1 cellular context compared by ENCODE assay signal in the genomic region with DNA sequence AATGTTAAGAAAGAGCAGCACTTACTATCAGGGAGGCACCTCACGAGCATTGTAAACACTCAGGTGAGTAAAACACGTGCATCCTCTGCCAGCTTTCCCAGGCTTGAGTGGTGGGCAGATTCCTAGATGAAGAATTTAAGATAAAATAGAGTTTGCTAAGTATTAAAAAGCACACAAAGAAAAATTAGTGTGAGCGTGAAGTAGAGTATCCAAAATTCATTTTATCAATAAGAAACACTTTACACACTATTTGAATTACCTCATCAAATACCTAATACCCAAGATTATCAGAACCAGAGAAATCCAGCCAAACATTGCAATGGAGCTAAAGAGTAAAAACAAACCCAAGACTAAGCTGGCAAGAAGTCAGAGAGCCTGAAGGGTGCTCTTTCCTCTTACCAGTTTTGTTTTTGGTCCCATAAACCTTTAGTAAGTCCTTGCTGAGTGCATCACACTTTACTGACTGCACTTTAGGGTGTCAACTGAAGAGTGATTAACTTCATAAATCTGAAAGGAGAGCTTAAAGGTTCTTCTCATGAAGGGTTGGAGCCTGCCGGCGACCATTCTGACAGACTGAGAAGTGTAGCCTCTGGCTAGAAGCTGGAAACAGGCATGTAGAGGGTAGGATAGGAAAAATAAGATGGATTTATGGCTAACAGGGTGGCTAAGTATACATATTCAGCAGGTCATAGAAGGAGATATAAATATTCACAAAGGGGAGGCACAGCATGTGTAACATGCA.
TF ChIP-seq lines count a peak whose summit lies in the region.

No MANE protein-coding gene starts in this region.

TF ChIP-seq in GM23338, 12 proteins besides CTCF, POLR2A, EP300 and RAD21 (continued from another document):
- TF ChIP-seq, protein P1, sequence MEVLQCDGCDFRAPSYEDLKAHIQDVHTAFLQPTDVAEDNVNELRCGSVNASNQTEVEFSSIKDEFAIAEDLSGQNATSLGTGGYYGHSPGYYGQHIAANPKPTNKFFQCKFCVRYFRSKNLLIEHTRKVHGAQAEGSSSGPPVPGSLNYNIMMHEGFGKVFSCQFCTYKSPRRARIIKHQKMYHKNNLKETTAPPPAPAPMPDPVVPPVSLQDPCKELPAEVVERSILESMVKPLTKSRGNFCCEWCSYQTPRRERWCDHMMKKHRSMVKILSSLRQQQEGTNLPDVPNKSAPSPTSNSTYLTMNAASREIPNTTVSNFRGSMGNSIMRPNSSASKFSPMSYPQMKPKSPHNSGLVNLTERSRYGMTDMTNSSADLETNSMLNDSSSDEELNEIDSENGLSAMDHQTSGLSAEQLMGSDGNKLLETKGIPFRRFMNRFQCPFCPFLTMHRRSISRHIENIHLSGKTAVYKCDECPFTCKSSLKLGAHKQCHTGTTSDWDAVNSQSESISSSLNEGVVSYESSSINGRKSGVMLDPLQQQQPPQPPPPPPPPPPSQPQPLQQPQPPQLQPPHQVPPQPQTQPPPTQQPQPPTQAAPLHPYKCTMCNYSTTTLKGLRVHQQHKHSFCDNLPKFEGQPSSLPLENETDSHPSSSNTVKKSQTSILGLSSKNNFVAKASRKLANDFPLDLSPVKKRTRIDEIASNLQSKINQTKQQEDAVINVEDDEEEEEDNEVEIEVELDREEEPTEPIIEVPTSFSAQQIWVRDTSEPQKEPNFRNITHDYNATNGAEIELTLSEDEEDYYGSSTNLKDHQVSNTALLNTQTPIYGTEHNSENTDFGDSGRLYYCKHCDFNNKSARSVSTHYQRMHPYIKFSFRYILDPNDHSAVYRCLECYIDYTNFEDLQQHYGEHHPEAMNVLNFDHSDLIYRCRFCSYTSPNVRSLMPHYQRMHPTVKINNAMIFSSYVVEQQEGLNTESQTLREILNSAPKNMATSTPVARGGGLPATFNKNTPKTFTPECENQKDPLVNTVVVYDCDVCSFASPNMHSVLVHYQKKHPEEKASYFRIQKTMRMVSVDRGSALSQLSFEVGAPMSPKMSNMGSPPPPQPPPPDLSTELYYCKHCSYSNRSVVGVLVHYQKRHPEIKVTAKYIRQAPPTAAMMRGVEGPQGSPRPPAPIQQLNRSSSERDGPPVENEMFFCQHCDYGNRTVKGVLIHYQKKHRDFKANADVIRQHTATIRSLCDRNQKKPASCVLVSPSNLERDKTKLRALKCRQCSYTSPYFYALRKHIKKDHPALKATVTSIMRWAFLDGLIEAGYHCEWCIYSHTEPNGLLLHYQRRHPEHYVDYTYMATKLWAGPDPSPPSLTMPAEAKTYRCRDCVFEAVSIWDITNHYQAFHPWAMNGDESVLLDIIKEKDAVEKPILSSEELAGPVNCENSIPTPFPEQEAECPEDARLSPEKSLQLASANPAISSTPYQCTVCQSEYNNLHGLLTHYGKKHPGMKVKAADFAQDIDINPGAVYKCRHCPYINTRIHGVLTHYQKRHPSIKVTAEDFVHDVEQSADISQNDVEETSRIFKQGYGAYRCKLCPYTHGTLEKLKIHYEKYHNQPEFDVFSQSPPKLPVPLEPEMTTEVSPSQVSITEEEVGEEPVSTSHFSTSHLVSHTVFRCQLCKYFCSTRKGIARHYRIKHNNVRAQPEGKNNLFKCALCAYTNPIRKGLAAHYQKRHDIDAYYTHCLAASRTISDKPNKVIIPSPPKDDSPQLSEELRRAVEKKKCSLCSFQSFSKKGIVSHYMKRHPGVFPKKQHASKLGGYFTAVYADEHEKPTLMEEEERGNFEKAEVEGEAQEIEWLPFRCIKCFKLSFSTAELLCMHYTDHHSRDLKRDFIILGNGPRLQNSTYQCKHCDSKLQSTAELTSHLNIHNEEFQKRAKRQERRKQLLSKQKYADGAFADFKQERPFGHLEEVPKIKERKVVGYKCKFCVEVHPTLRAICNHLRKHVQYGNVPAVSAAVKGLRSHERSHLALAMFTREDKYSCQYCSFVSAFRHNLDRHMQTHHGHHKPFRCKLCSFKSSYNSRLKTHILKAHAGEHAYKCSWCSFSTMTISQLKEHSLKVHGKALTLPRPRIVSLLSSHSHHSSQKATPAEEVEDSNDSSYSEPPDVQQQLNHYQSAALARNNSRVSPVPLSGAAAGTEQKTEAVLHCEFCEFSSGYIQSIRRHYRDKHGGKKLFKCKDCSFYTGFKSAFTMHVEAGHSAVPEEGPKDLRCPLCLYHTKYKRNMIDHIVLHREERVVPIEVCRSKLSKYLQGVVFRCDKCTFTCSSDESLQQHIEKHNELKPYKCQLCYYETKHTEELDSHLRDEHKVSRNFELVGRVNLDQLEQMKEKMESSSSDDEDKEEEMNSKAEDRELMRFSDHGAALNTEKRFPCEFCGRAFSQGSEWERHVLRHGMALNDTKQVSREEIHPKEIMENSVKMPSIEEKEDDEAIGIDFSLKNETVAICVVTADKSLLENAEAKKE (CRISPR knock-in tag; IDR thresholded peaks at IDR 0.05), result no peak
- TF ChIP-seq EZH2phosphoT487 (IDR thresholded peaks at IDR 0.05; ENCODE audit: unreplicated experiment) (no peak), CREB1 (CRISPR knock-in tag; IDR thresholded peaks at IDR 0.05; ENCODE audit: low read depth) (no peak), POLR2AphosphoS5 (IDR thresholded peaks at IDR 0.05; ENCODE audit: low read depth) (no peak)
- TF ChIP-seq, protein P2, sequence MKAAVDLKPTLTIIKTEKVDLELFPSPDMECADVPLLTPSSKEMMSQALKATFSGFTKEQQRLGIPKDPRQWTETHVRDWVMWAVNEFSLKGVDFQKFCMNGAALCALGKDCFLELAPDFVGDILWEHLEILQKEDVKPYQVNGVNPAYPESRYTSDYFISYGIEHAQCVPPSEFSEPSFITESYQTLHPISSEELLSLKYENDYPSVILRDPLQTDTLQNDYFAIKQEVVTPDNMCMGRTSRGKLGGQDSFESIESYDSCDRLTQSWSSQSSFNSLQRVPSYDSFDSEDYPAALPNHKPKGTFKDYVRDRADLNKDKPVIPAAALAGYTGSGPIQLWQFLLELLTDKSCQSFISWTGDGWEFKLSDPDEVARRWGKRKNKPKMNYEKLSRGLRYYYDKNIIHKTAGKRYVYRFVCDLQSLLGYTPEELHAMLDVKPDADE (IDR thresholded peaks at IDR 0.05), result no peak
